In the genomic region with DNA sequence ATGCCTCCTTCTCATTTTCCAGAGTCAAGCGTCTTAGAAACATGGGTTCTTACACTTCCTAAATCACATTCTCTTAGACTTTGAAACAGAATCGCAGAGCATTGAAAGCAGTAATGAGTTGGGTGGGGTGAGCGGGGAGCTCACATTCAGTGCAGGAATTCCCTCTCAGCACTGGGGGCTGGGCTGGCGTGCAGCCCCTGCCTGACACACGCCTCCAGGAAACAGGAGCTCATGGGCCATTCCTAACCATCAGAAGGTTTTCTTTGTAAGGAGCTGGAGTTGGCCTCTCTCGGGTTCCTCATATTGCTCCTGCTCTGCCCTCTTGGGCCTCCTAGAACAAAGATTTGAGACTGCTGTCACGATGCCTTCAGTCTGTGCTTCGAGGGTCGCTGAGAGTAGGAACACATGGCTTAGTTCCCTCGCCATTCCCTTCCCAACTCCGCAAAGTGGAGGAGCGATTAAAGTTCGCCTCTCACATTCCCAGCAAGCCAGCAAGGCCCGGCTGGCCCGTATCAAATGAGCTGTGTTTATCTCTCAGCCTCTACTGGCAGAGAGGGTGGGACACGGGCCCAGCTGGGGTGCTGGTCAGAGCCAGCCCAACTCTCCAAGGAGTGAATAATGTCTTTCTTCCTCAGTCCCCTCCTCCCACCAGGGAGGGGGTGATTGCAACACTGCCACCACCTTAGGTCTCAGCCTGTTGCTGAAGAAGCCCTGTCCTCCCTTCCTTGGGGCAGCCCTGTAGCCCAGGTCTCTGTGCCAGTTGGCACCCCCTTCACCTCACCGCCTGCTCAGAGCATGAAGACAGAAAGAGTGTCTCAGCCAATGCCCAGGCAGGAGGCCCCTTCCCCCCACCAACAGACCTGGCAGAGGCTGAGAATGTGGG, we compare ENCODE assay signal across 14 cellular contexts. TPM values are rescaled to one million over a fixed set of nuclear protein-coding genes. Genes with fewer than 3 reads are reported as not detected.
DNase-seq lines count a peak whose midpoint lies in the region; ATAC-seq, FAIRE-seq and TF ChIP-seq lines count a peak whose summit lies in the region.
"Had no signal": no experiment of that assay in that cellular context is flagged by ENCODE, and none has a peak within 500 bp of the region (broad histone marks: within the 10 kb centered on the region; RNA-seq: fewer than 3 reads in every experiment).

No MANE protein-coding gene starts in this region.

- H3K36me3 Mint-ChIP-seq in activated CD4-positive, alpha-beta T cell treated with anti-CD3 and anti-CD28 coated beads for 36 hours (ENCODE audit: low read depth) = no peaks in the 10 kb centered on the region
- H3K36me3 Mint-ChIP-seq: activated naive CD4-positive, alpha-beta T cell treated with anti-CD3 and anti-CD28 coated beads, Interleukin-2, amount 50 U/mL, for 24 hours; naive thymus-derived CD4-positive, alpha-beta T cell had no signal

- H3K27ac Mint-ChIP-seq in activated CD4-positive, alpha-beta T cell treated with anti-CD3 and anti-CD28 coated beads for 36 hours = no peak overlapping the region
- H3K27ac Mint-ChIP-seq: activated naive CD4-positive, alpha-beta T cell treated with anti-CD3 and anti-CD28 coated beads, Interleukin-2, amount 50 U/mL, for 24 hours; naive thymus-derived CD4-positive, alpha-beta T cell had no signal

- H3K4me3 ChIP-seq in mucosa of rectum (ENCODE audit: low read length in 2 of 2) = no peak overlapping the region
- no peak overlapping the region for H3K4me3 ChIP-seq in tibial artery

- no peaks in the 10 kb centered on the region for H3K4me1 Mint-ChIP-seq in activated CD4-positive, alpha-beta T cell treated with anti-CD3 and anti-CD28 coated beads for 36 hours
- H3K4me1 Mint-ChIP-seq: activated naive CD4-positive, alpha-beta T cell treated with anti-CD3 and anti-CD28 coated beads, Interleukin-2, amount 50 U/mL, for 24 hours had no signal

- no peak for ATAC-seq in activated CD4-positive, alpha-beta T cell treated with anti-CD3 and anti-CD28 coated beads for 36 hours
- no peak for ATAC-seq in GM19455 (IDR thresholded peaks at IDR 0.05; ENCODE audit: unreplicated experiment)
- ATAC-seq: foreskin keratinocyte; naive thymus-derived CD4-positive, alpha-beta T cell had no signal

- H3K27ac ChIP-seq in mucosa of rectum (ENCODE audit: low read depth in 2 of 2, low read length in 2 of 2) (peak overlapping the region; percentile 21 to 65), tibial artery (peak overlapping the region; percentile 62 to 83)
- H3K27ac ChIP-seq: foreskin keratinocyte had no signal

- intact Hi-C loops in tibial artery (cut with DNase I; ENCODE audit: low total_unique reads) = loop anchor here (5.0 kb wide), 1 partner anchor 89 kb away; no protein-coding TSS in a partner anchor
- intact Hi-C loops in activated CD4-positive, alpha-beta T cell treated with anti-CD3 and anti-CD28 coated beads for 36 hours (cut with DNase I, micrococcal nuclease) = no loop called here

- POLR2A ChIA-PET in activated CD4-positive, alpha-beta T cell treated with anti-CD3 and anti-CD28 coated beads for 36 hours (lab: Charles Lee) = no interaction called here

- no peak overlapping the region for H3K4me3 Mint-ChIP-seq in activated CD4-positive, alpha-beta T cell treated with anti-CD3 and anti-CD28 coated beads for 36 hours
- H3K4me3 Mint-ChIP-seq: activated naive CD4-positive, alpha-beta T cell treated with anti-CD3 and anti-CD28 coated beads, Interleukin-2, amount 50 U/mL, for 24 hours; naive thymus-derived CD4-positive, alpha-beta T cell had no signal

- CTCF ChIA-PET in activated CD4-positive, alpha-beta T cell treated with anti-CD3 and anti-CD28 coated beads for 36 hours (lab: Charles Lee) = interaction anchor here (0.8 to 1.8 kb wide), 3 partner anchors 9 to 19 kb away, joined by 3 to 5 read pairs (median 5); no protein-coding TSS in a partner anchor

- H3K9me3 Mint-ChIP-seq in activated CD4-positive, alpha-beta T cell treated with anti-CD3 and anti-CD28 coated beads for 36 hours (ENCODE audit: low read depth) = no peaks in the 10 kb centered on the region
- H3K9me3 Mint-ChIP-seq: activated naive CD4-positive, alpha-beta T cell treated with anti-CD3 and anti-CD28 coated beads, Interleukin-2, amount 50 U/mL, for 24 hours had no signal

- TF ChIP-seq CTCF in tibial artery (IDR thresholded peaks at IDR 0.05) = no peak

- H3K27me3 Mint-ChIP-seq in activated CD4-positive, alpha-beta T cell treated with anti-CD3 and anti-CD28 coated beads for 36 hours = peaks cover 11% of the 10 kb centered on the region
- H3K27me3 Mint-ChIP-seq: activated naive CD4-positive, alpha-beta T cell treated with anti-CD3 and anti-CD28 coated beads, Interleukin-2, amount 50 U/mL, for 24 hours had no signal

- no peaks in the 10 kb centered on the region for H3K27me3 ChIP-seq in mucosa of rectum (ENCODE audit: control insufficient read depth in 2 of 2, insufficient read depth in 2 of 2, low read length in 2 of 2)
- no peaks in the 10 kb centered on the region for H3K27me3 ChIP-seq in tibial artery

- no peak overlapping the region for H3K9ac ChIP-seq in mucosa of rectum (ENCODE audit: low read depth in 1 of 2, low read length in 2 of 2)

- FAIRE-seq in frontal cortex (lab: Jason Lieb, UNC) = no peak

- DNase-seq in amniotic epithelial cell (ENCODE audit: low read depth) = peak; percentile 76
- DNase-seq in frontal cortex (ENCODE audit: low spot score in 2 of 2) = peak; percentile 31 to 46
- peak; percentile 71 to 82 for DNase-seq in tibial artery
- no peak for DNase-seq in activated CD4-positive, alpha-beta T cell treated with anti-CD3 and anti-CD28 coated beads for 36 hours
- DNase-seq in NCI-H82 treated with DMSO at 0.1 percent for 48 hours (lab: John Stamatoyannopoulos, UW; ENCODE audit: unreplicated experiment) = no peak
- no peak for DNase-seq in COR-L47 (lab: John Stamatoyannopoulos, UW)
- DNase-seq: foreskin keratinocyte; naive thymus-derived CD4-positive, alpha-beta T cell; NCI-H2029 treated with DMSO at 0.1 percent for 48 hours; SHP77 had no signal

- H3K36me3 ChIP-seq in mucosa of rectum (ENCODE audit: control insufficient read depth in 2 of 2, insufficient read depth in 2 of 2, low read length in 2 of 2) (no peaks in the 10 kb centered on the region), tibial artery (no peaks in the 10 kb centered on the region)

- peaks cover 4 to 6% of the 10 kb centered on the region in 2 donors for H3K4me1 ChIP-seq in mucosa of rectum (ENCODE audit: control insufficient read depth in 2 of 2, insufficient read depth in 2 of 2, low read length in 2 of 2)
- peaks cover 0 to 35% (median 29%) of the 10 kb centered on the region in 4 donors for H3K4me1 ChIP-seq in tibial artery
- H3K4me1 ChIP-seq: foreskin keratinocyte had no signal

- H3K9me3 ChIP-seq in mucosa of rectum (ENCODE audit: control insufficient read depth in 2 of 2, low read length in 2 of 2) (no peaks in the 10 kb centered on the region), tibial artery (no peaks in the 10 kb centered on the region)

RNA-seq across cellular contexts. Expression of gene CHRDL2, which starts 10.4 kb away (rescaled TPM):
- not detected for total RNA-seq in frontal cortex
- total RNA-seq in activated CD4-positive, alpha-beta T cell treated with anti-CD3 and anti-CD28 coated beads for 36 hours = not detected
- total RNA-seq: Daoy; foreskin keratinocyte; naive thymus-derived CD4-positive, alpha-beta T cell had no signal

RNA-seq across cellular contexts. Expression of gene RNF169, which starts 27.8 kb away (rescaled TPM):
- 29.8 TPM for total RNA-seq in frontal cortex
- total RNA-seq in activated CD4-positive, alpha-beta T cell treated with anti-CD3 and anti-CD28 coated beads for 36 hours = 10 to 100 TPM; 15.3 to 16.0 TPM

Comparison
In these comparisons a context has a peak if more than half of its experiments do, and no peak if none do; other contexts are left out.
1. DNase-seq: peak in amniotic epithelial cell (single experiment), frontal cortex (2 of 2) and tibial artery (2 of 2); none in activated CD4-positive, alpha-beta T cell treated with anti-CD3 and anti-CD28 coated beads for 36 hours (single experiment), NCI-H82 treated with DMSO at 0.1 percent for 48 hours (single experiment) and COR-L47 (single experiment).